Comparison of ENCODE assay signal across 33 cellular contexts in the genomic region with DNA sequence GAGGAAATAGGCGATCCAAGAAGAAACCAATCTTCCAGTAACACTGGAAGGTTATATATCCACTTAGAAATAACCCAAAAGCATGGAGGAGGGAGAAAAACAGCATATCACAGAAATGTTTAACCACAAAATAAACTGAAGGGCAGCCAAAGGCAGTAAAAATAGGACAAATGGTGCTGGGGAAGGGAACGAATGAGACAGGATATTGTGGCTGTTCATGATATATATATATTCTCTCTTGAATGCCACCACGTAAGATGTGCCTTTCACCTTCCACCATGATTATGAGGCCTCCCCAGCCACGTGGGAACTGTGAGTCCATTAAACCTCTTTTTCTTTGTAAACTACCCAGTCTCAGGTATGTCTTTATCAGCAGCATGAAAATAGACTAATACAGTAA.
"Had no signal": no experiment of that assay in that cellular context is flagged by ENCODE, and none has a peak within 500 bp of the region (broad histone marks: within the 10 kb centered on the region; RNA-seq: fewer than 3 reads in every experiment).

No MANE protein-coding gene starts in this region.

- H3K27ac ChIP-seq: adrenal gland, ascending aorta, body of pancreas, brain microvascular endothelial cell, breast epithelium, cardiac muscle cell had no signal

- H3K4me3 ChIP-seq: adrenal gland, ascending aorta, body of pancreas, breast epithelium, cardiac muscle cell had no signal

- DNase-seq: activated effector memory CD4-positive, alpha-beta T cell treated with anti-CD3 and anti-CD28 coated beads, Interleukin-2, amount 50 U/mL, for 16 hours; activated effector memory CD4-positive, alpha-beta T cell treated with Interleukin-2 at 50 U/mL for 16 hours; activated gamma-delta T cell; activated gamma-delta T cell treated with Interleukin-2 at 50 U/mL for 16 hours; activated naive CD4-positive, alpha-beta T cell; activated naive CD4-positive, alpha-beta T cell treated with anti-CD3 and anti-CD28 coated beads for 36 hours; activated naive CD4-positive, alpha-beta T cell treated with anti-CD3 and anti-CD28 coated beads, Interleukin-2, amount 10 ng/mL, durations not matched to agents 7 days and 5 days; activated naive CD4-positive, alpha-beta T cell treated with anti-CD3 and anti-CD28 coated beads, Interleukin-2, amount 50 U/mL, for 16 hours; activated naive CD4-positive, alpha-beta T cell treated with Interleukin-2 at 50 U/mL for 16 hours; activated naive CD8-positive, alpha-beta T cell treated with anti-CD3 and anti-CD28 coated beads for 36 hours; activated naive CD8-positive, alpha-beta T cell treated with anti-CD3 and anti-CD28 coated beads, Interleukin-2, amount 10 ng/mL, durations not matched to agents 7 days and 5 days; activated naive CD8-positive, alpha-beta T cell treated with anti-CD3 and anti-CD28 coated beads, Interleukin-2, amount 50 U/mL, for 24 hours; activated T-cell treated with anti-CD3 and anti-CD28 coated beads for 4 hours; activated T-cell treated with anti-CD3 and anti-CD28 coated beads, Interleukin-2, amount 50 U/mL, for 1 hour; activated T-cell treated with anti-CD3 and anti-CD28 coated beads, Interleukin-2, amount 50 U/mL, for 24 hours; activated T-cell treated with anti-CD3 and anti-CD28 coated beads, Interleukin-2, amount 50 U/mL, for 4 hours; activated T-cell treated with anti-CD3 and anti-CD28 coated beads, Interleukin-2, amount 50 U/mL, for 48 hours; activated T-cell treated with anti-CD3 and anti-CD28 coated beads, Interleukin-2, amount 50 U/mL, for 72 hours; adrenal gland; amniotic stem cell; amygdala; anterior cingulate cortex; aorta; body of pancreas; brain microvascular endothelial cell; caudate nucleus; central memory CD4-positive, alpha-beta T cell; cerebellar nuclear complex had no signal

- H3K4me1 ChIP-seq: adrenal gland, ascending aorta, body of pancreas, breast epithelium had no signal

- ATAC-seq: activated naive CD4-positive, alpha-beta T cell treated with anti-CD3 and anti-CD28 coated beads, Interleukin-2, amount 50 U/mL, for 72 hours; activated naive CD8-positive, alpha-beta T cell treated with anti-CD3 and anti-CD28 coated beads, Interleukin-2, amount 50 U/mL, for 24 hours; activated T-cell treated with anti-CD3 and anti-CD28 coated beads, Interleukin-2, amount 50 U/mL, for 4 hours; activated T-cell treated with anti-CD3 and anti-CD28 coated beads, Interleukin-2, amount 50 U/mL, for 72 hours; activated T-helper 17 cell treated with anti-CD3 and anti-CD28 coated beads, Interleukin-2, amount 50 U/mL, for 72 hours; body of pancreas had no signal

- H3K27me3 ChIP-seq: adrenal gland, ascending aorta, body of pancreas, brain microvascular endothelial cell, breast epithelium, cardiac muscle cell had no signal

- H3K9me3 ChIP-seq: adrenal gland, ascending aorta, body of pancreas, breast epithelium had no signal

- H3K36me3 ChIP-seq: adrenal gland, brain microvascular endothelial cell, breast epithelium, cardiac muscle cell had no signal
